Comparison of ENCODE assay signal across 22 cellular contexts in genomic region chr16:27476240-27476639, GRCh38.
"Had no signal": no experiment of that assay in that cellular context is flagged by ENCODE, and none has a peak within 500 bp of the region (broad histone marks: within the 10 kb centered on the region; RNA-seq: fewer than 3 reads in every experiment).

No MANE protein-coding gene starts in this region.

- H3K4me1 ChIP-seq: adrenal gland, gastroesophageal sphincter, parathyroid adenoma, transverse colon, vagina had no signal

- H3K9me3 Mint-ChIP-seq: activated CD8-positive, alpha-beta T cell treated with anti-CD3 and anti-CD28 coated beads for 36 hours; activated naive CD4-positive, alpha-beta T cell treated with anti-CD3 and anti-CD28 coated beads, Interleukin-2, amount 50 U/mL, for 24 hours; central memory CD8-positive, alpha-beta T cell; dendritic cell treated with granulocyte-macrophage colony-stimulating factor and Interleukin-4, amounts not matched to agents 40 ng/mL and 50 ng/mL, for 4 days; effector memory CD8-positive, alpha-beta T cell; naive B cell; WTC11 had no signal

- H3K9ac ChIP-seq: parathyroid adenoma had no signal

- H3K9me3 ChIP-seq: adrenal gland, gastroesophageal sphincter, heart right ventricle, transverse colon, vagina had no signal

- H3K27me3 Mint-ChIP-seq: activated CD8-positive, alpha-beta T cell treated with anti-CD3 and anti-CD28 coated beads for 36 hours; activated naive CD4-positive, alpha-beta T cell treated with anti-CD3 and anti-CD28 coated beads, Interleukin-2, amount 50 U/mL, for 24 hours; central memory CD8-positive, alpha-beta T cell; dendritic cell treated with granulocyte-macrophage colony-stimulating factor and Interleukin-4, amounts not matched to agents 40 ng/mL and 50 ng/mL, for 4 days; effector memory CD8-positive, alpha-beta T cell; naive B cell; T-helper 17 cell had no signal

- H2AFZ ChIP-seq: parathyroid adenoma had no signal

- H3K79me2 ChIP-seq: parathyroid adenoma had no signal

- H3K27ac ChIP-seq: adrenal gland, gastroesophageal sphincter, parathyroid adenoma, transverse colon, vagina had no signal

- H3K4me3 Mint-ChIP-seq: activated CD8-positive, alpha-beta T cell treated with anti-CD3 and anti-CD28 coated beads for 36 hours; activated naive CD4-positive, alpha-beta T cell treated with anti-CD3 and anti-CD28 coated beads, Interleukin-2, amount 50 U/mL, for 24 hours; central memory CD8-positive, alpha-beta T cell; dendritic cell treated with granulocyte-macrophage colony-stimulating factor and Interleukin-4, amounts not matched to agents 40 ng/mL and 50 ng/mL, for 4 days; effector memory CD8-positive, alpha-beta T cell; T-helper 17 cell; WTC11 had no signal

- ATAC-seq: activated CD8-positive, alpha-beta T cell treated with anti-CD3 and anti-CD28 coated beads for 36 hours; effector memory CD8-positive, alpha-beta T cell; gastroesophageal sphincter; heart right ventricle; left colon; T-helper 17 cell; WTC11 had no signal

- H3K27ac Mint-ChIP-seq: activated CD8-positive, alpha-beta T cell treated with anti-CD3 and anti-CD28 coated beads for 36 hours; activated naive CD4-positive, alpha-beta T cell treated with anti-CD3 and anti-CD28 coated beads, Interleukin-2, amount 50 U/mL, for 24 hours; dendritic cell treated with granulocyte-macrophage colony-stimulating factor and Interleukin-4, amounts not matched to agents 40 ng/mL and 50 ng/mL, for 4 days; T-helper 17 cell; WTC11 had no signal

- H3K27me3 ChIP-seq: adrenal gland, gastroesophageal sphincter, heart right ventricle, transverse colon, vagina had no signal

- H3K4me1 Mint-ChIP-seq: activated naive CD4-positive, alpha-beta T cell treated with anti-CD3 and anti-CD28 coated beads, Interleukin-2, amount 50 U/mL, for 24 hours; naive B cell; WTC11 had no signal

- H3K4me3 ChIP-seq: adrenal gland, gastroesophageal sphincter, heart right ventricle, lung, transverse colon, vagina had no signal

- DNase-seq: activated CD4-positive, alpha-beta T cell treated with anti-CD3 and anti-CD28 coated beads for 4 hours; activated CD8-positive, alpha-beta T cell treated with anti-CD3 and anti-CD28 coated beads for 36 hours; activated effector memory CD4-positive, alpha-beta T cell treated with anti-CD3 and anti-CD28 coated beads, Interleukin-2, amount 50 U/mL, for 16 hours; activated T-cell treated with anti-CD3 and anti-CD28 coated beads, Interleukin-2, amount 50 U/mL, for 48 hours; effector memory CD8-positive, alpha-beta T cell; heart right ventricle; left colon; naive B cell; stimulated activated CD4-positive, alpha-beta T cell treated with anti-CD3 and anti-CD28 coated beads, Interleukin-15, amount 100 ng/mL, for 24 hours; stimulated activated CD4-positive, alpha-beta T cell treated with anti-CD3 and anti-CD28 coated beads, Interleukin-4, amount 100 ng/mL, for 24 hours; stimulated activated naive CD4-positive, alpha-beta T cell treated with Interleukin-2 at 50 U/mL for 16 hours; T-helper 17 cell; transverse colon had no signal
